Comparison of ENCODE assay signal across 18 cellular contexts in the genomic region with DNA sequence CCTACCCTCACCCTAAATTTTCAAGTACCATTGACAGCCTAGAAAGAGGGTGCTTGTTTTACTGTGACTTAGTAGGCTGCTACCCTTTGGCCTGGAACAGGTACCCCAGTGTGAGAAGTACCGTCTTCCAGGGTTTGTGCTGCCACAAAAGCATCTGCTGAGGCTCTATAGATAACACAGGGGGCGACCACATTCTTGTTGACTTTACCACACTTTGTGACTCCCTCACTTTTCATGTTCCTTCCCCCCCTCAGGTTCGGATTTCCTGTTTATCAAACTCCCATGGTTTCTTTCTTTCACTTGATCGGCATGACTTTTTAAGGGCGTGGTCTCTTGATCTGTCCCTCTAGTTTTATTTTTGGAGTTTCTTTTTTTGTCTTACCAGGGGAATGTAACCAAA. TPM values are rescaled to one million over a fixed set of nuclear protein-coding genes. Genes with fewer than 3 reads are reported as not detected.
DNase-seq lines count a peak whose midpoint lies in the region; ATAC-seq, FAIRE-seq and TF ChIP-seq lines count a peak whose summit lies in the region.
"Had no signal": no experiment of that assay in that cellular context is flagged by ENCODE, and none has a peak within 500 bp of the region (broad histone marks: within the 10 kb centered on the region; RNA-seq: fewer than 3 reads in every experiment).

No MANE protein-coding gene starts in this region.

- peaks cover 37% of the 10 kb centered on the region for H3K36me3 Mint-ChIP-seq in activated CD4-positive, alpha-beta T cell treated with anti-CD3 and anti-CD28 coated beads, Interleukin-2, amount 10 ng/mL, durations not matched to agents 7 days and 5 days (ENCODE audit: low read depth)
- H3K36me3 Mint-ChIP-seq in naive thymus-derived CD4-positive, alpha-beta T cell = peaks cover 8 to 40% (median 18%) of the 10 kb centered on the region in 5 donors

- POLR2A ChIA-PET in activated CD4-positive, alpha-beta T cell treated with anti-CD3 and anti-CD28 coated beads, Interleukin-2, amount 10 ng/mL, durations not matched to agents 7 days and 5 days (lab: Charles Lee) = no interaction called here
- POLR2A ChIA-PET in naive thymus-derived CD4-positive, alpha-beta T cell (lab: Charles Lee) = interaction anchor here (0.7 to 0.9 kb wide), 2 partner anchors 23 to 382 kb away, joined by 3 read pairs; no protein-coding TSS in a partner anchor

- intact Hi-C loops in naive thymus-derived CD4-positive, alpha-beta T cell (cut with micrococcal nuclease) = loop anchor here (2.0 to 10.0 kb wide), 4 partner anchors 325 to 773 kb away; no protein-coding TSS in a partner anchor

- no peak for TF ChIP-seq CTCF in astrocyte of the spinal cord (IDR thresholded peaks at IDR 0.05; ENCODE audit: low read depth, low read length)

- no peaks in the 10 kb centered on the region for H3K9me3 Mint-ChIP-seq in activated CD4-positive, alpha-beta T cell treated with anti-CD3 and anti-CD28 coated beads, Interleukin-2, amount 10 ng/mL, durations not matched to agents 7 days and 5 days
- no peaks in the 10 kb centered on the region for H3K9me3 Mint-ChIP-seq in naive thymus-derived CD4-positive, alpha-beta T cell

- H3K27ac ChIP-seq in KOPT-K1 (ENCODE audit: low read depth, low read length, poor library complexity, severe bottlenecking) = peak overlapping the region; percentile 7
- no peak overlapping the region for H3K27ac ChIP-seq in naive thymus-derived CD4-positive, alpha-beta T cell (ENCODE audit: low read depth, low read length)
- H3K27ac ChIP-seq: A549, body of pancreas, GM23248, tibial artery had no signal

- ATAC-seq in naive thymus-derived CD4-positive, alpha-beta T cell = peak; percentile 79
- ATAC-seq in HG03469 (IDR thresholded peaks at IDR 0.05; ENCODE audit: unreplicated experiment) (no peak), HG02588 (IDR thresholded peaks at IDR 0.05; ENCODE audit: unreplicated experiment) (no peak)
- ATAC-seq: A549, body of pancreas had no signal

- DNase-seq in activated CD4-positive, alpha-beta T cell treated with anti-CD3 and anti-CD28 coated beads, Interleukin-2, amount 10 ng/mL, durations not matched to agents 7 days and 5 days = peak; percentile 68
- DNase-seq in activated CD4-positive, alpha-beta T cell treated with anti-CD3 and anti-CD28 coated beads, Interleukin-2, amount 50 U/mL, for 48 hours = no peak
- DNase-seq in astrocyte of the spinal cord (ENCODE audit: low read depth, low spot score) = peak; percentile 16
- peak in 7 of 9 donors; percentile 51 to 72 (median 59) for DNase-seq in naive thymus-derived CD4-positive, alpha-beta T cell
- DNase-seq in GM19239 (ENCODE audit: insufficient read length, low spot score) = no peak
- DNase-seq: activated CD8-positive, alpha-beta memory T cell treated with anti-CD3 and anti-CD28 coated beads for 24 hours; body of pancreas; DMS53; midbrain; NCI-H2029; NK-92 treated with Interleukin-12 subunit alpha and Interleukin-12 subunit beta, amount 100 ng/mL, for 24 hours; tibial artery had no signal

- no peak for FAIRE-seq in GM19239 (lab: Jason Lieb, UNC)
- FAIRE-seq: GM12892 had no signal

- H3K4me3 ChIP-seq in astrocyte of the spinal cord (ENCODE audit: low read depth, low read length) = no peak overlapping the region
- H3K4me3 ChIP-seq in naive thymus-derived CD4-positive, alpha-beta T cell (ENCODE audit: low read length) = peak overlapping the region; percentile 14
- H3K4me3 ChIP-seq: A549, body of pancreas, GM23248, tibial artery had no signal

- H3K27me3 Mint-ChIP-seq in activated CD4-positive, alpha-beta T cell treated with anti-CD3 and anti-CD28 coated beads, Interleukin-2, amount 10 ng/mL, durations not matched to agents 7 days and 5 days = no peaks in the 10 kb centered on the region
- no peaks in the 10 kb centered on the region for H3K27me3 Mint-ChIP-seq in naive thymus-derived CD4-positive, alpha-beta T cell

- H3K36me3 ChIP-seq in KOPT-K1 (ENCODE audit: insufficient read depth, low read length) = peaks cover 70% of the 10 kb centered on the region
- H3K36me3 ChIP-seq in naive thymus-derived CD4-positive, alpha-beta T cell (ENCODE audit: control insufficient read depth in 2 of 3, insufficient read depth in 3 of 3, low read length in 3 of 3) = peaks cover 0 to 16% (median 0%) of the 10 kb centered on the region in 3 experiments

- CTCF ChIA-PET in activated CD4-positive, alpha-beta T cell treated with anti-CD3 and anti-CD28 coated beads, Interleukin-2, amount 10 ng/mL, durations not matched to agents 7 days and 5 days (lab: Charles Lee) = interaction anchor here (0.9 to 2.9 kb wide), 6 partner anchors 12 to 173 kb away, joined by 3 to 10 read pairs (median 3); a partner anchor contains a TSS
- CTCF ChIA-PET in naive thymus-derived CD4-positive, alpha-beta T cell (lab: Charles Lee) = interaction anchor here (0.9 to 3.0 kb wide), 6 partner anchors 17 to 136 kb away, joined by 3 to 28 read pairs (median 6); a partner anchor contains a TSS

- H3K9me3 ChIP-seq in KOPT-K1 (ENCODE audit: insufficient read depth, low read length, poor library complexity, severe bottlenecking) = no peaks in the 10 kb centered on the region
- no peaks in the 10 kb centered on the region for H3K9me3 ChIP-seq in naive thymus-derived CD4-positive, alpha-beta T cell (ENCODE audit: control insufficient read depth in 2 of 3, low read length in 3 of 3)
- H3K9me3 ChIP-seq: A549, body of pancreas, tibial artery had no signal

- H3K4me1 ChIP-seq in naive thymus-derived CD4-positive, alpha-beta T cell (ENCODE audit: control insufficient read depth in 2 of 2, insufficient read depth in 2 of 2, low read length in 2 of 2) = peaks cover 21 to 30% of the 10 kb centered on the region in 2 donors
- H3K4me1 ChIP-seq: body of pancreas had no signal

- H3K27ac Mint-ChIP-seq in activated CD4-positive, alpha-beta T cell treated with anti-CD3 and anti-CD28 coated beads, Interleukin-2, amount 10 ng/mL, durations not matched to agents 7 days and 5 days = peak overlapping the region; percentile 85
- peak overlapping the region; percentile 71 to 92 (median 84) for H3K27ac Mint-ChIP-seq in naive thymus-derived CD4-positive, alpha-beta T cell

- peaks cover 35% of the 10 kb centered on the region for H3K4me1 Mint-ChIP-seq in activated CD4-positive, alpha-beta T cell treated with anti-CD3 and anti-CD28 coated beads, Interleukin-2, amount 10 ng/mL, durations not matched to agents 7 days and 5 days
- peaks cover 12 to 40% (median 35%) of the 10 kb centered on the region in 7 donors for H3K4me1 Mint-ChIP-seq in naive thymus-derived CD4-positive, alpha-beta T cell

- in situ Hi-C loops in astrocyte of the spinal cord (cut with HindIII; ENCODE audit: low sequenced_read_pairs) = no loop called here

- H3K27me3 ChIP-seq in naive thymus-derived CD4-positive, alpha-beta T cell (ENCODE audit: control insufficient read depth in 2 of 2, insufficient read depth in 2 of 2, low read length in 2 of 2) = no peaks in the 10 kb centered on the region
- H3K27me3 ChIP-seq: body of pancreas, tibial artery had no signal

- peak overlapping the region; percentile 52 for H3K4me3 Mint-ChIP-seq in activated CD4-positive, alpha-beta T cell treated with anti-CD3 and anti-CD28 coated beads, Interleukin-2, amount 10 ng/mL, durations not matched to agents 7 days and 5 days
- H3K4me3 Mint-ChIP-seq in naive thymus-derived CD4-positive, alpha-beta T cell = peak overlapping the region; percentile 5 to 84 (median 68)

RNA-seq across cellular contexts. Expression of a gene that starts 23.5 kb away (rescaled TPM):
- 10 to 100 TPM; 25.5 to 28.1 TPM for total RNA-seq in activated CD4-positive, alpha-beta T cell treated with anti-CD3 and anti-CD28 coated beads, Interleukin-2, amount 10 ng/mL, durations not matched to agents 7 days and 5 days
- 10 to 100 TPM; 20.4 to 31.0 (median 21.3) TPM for total RNA-seq in naive thymus-derived CD4-positive, alpha-beta T cell
- 1 to 10 TPM; 6.1 to 6.6 TPM for polyA plus RNA-seq in naive thymus-derived CD4-positive, alpha-beta T cell

Comparison
In these comparisons a context has a peak if more than half of its experiments do, and no peak if none do; other contexts are left out.
1. DNase-seq: peak in activated CD4-positive, alpha-beta T cell treated with anti-CD3 and anti-CD28 coated beads, Interleukin-2, amount 10 ng/mL, durations not matched to agents 7 days and 5 days (single experiment), astrocyte of the spinal cord (single experiment) and naive thymus-derived CD4-positive, alpha-beta T cell (7 of 9); none in activated CD4-positive, alpha-beta T cell treated with anti-CD3 and anti-CD28 coated beads, Interleukin-2, amount 50 U/mL, for 48 hours (0 of 2) and GM19239 (single experiment).